8 cellular contexts compared by ENCODE assay signal in the genomic region with DNA sequence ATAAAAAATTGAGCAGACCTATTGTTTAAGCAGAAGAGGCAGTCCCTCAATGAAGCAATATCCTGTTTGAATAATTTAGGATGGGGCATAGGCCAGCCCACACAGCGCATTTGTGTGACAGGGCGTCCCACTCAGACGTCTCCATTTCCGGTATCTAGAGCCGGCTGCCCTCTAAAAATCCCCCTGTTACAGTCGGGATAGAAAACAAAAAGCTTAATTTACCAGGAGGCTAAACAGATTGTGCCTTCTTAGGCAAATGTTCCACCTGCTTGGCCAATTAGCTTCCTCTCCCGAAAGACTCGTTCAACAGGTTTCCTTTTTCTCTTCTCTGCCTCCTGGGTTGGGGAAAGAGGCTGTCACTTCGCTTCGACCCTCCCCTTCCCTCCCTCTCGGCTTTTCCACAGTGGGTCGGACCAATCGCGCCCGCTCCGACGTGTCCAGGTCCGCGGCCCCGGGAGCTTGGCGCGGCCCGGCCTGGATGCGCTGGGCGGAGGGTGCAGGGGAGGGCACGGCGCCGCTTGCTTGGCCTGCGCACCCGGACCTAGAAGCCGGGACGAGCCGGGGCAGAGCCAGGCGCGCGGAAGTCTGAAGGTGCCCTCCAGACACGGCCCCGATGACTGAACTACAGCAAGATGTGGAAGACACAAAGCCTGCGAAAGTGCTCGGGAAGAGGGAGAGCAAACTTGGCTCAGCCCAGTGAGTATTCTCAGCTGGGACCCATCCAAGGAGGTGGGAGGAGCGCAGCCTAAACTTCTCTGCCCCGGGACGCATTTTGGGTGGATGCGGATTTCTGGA. TPM values are rescaled to one million over a fixed set of nuclear protein-coding genes. Genes with fewer than 3 reads are reported as not detected.
DNase-seq lines count a peak whose midpoint lies in the region; ATAC-seq lines count a peak whose summit lies in the region.

Gene GRAMD2B (plus strand): TSS at position 416 of the 795 bp plus-strand sequence. CDS start 198 bp downstream, at position 614.

- peak; percentile 96 for ATAC-seq in aorta (ENCODE audit: low FRiP score)

- peak within 1 kb of the TSS; percentile 83 to 97 for H3K27ac ChIP-seq in aorta (ENCODE audit: low read depth in 1 of 2, low read length in 2 of 2)

- no peaks in the 10 kb centered on the region for H3K27me3 ChIP-seq in aorta (ENCODE audit: control insufficient read depth in 1 of 2, insufficient read depth in 2 of 2, low read length in 1 of 2)

- no peaks in the 10 kb centered on the region for H3K36me3 ChIP-seq in aorta (ENCODE audit: control insufficient read depth in 1 of 2, insufficient read depth in 2 of 2, low read length in 1 of 2)

- DNase-seq in EL (peak; percentile 94), GOT3 (lab: John Stamatoyannopoulos, UW) (peak; percentile 57), M059J (ENCODE audit: low read depth) (peak; percentile 92), T-helper 9 cell (peak; percentile 40), astrocyte of the hippocampus (ENCODE audit: low read depth, low spot score) (peak; percentile 95), hippocampal formation (lab: John Stamatoyannopoulos, UW) (peak; percentile 78 to 90), renal cortical epithelial cell (ENCODE audit: low read depth) (peak; percentile 85), aorta (peak; percentile 92 to 95)

- H3K4me1 ChIP-seq in aorta (ENCODE audit: control insufficient read depth in 1 of 2, insufficient read depth in 2 of 2, low read length in 2 of 2) = peaks cover 3 to 4% of the 10 kb centered on the region in 2 donors

- peak within 1 kb of the TSS; percentile 99 for H3K4me3 ChIP-seq in aorta (ENCODE audit: low read length in 2 of 2)

- no peaks in the 10 kb centered on the region for H3K9me3 ChIP-seq in aorta (ENCODE audit: control insufficient read depth, low read length)

- intact Hi-C loops in aorta (cut with DNase I) = loop anchor here (5.0 to 10.0 kb wide), 5 partner anchors 36 to 74 kb away; no protein-coding TSS in a partner anchor

- 1% methylated on average over 44 of the region's 44 CpGs for WGBS in aorta, 2 donors

RNA-seq across cellular contexts. Expression of gene GRAMD2B, which starts in this region (rescaled TPM):
- total RNA-seq in M059J (2014; rRNA removed; shearing (Covaris generic)) = 26.7 and 27.9 TPM in 2 replicates
- total RNA-seq in renal cortical epithelial cell = 66.9 and 86.0 TPM in 2 replicates
- total RNA-seq in aorta = 10 to 100 TPM; 30.6 to 44.7 TPM
- 10 to 100 TPM; 22.5 to 34.6 TPM for polyA plus RNA-seq in aorta

Comparison
In these comparisons a context has a peak if more than half of its experiments do, and no peak if none do; other contexts are left out.
1. Peak in every context shown above with its lines: DNase-seq, ATAC-seq, H3K4me3 ChIP-seq and H3K27ac ChIP-seq.
2. DNase-seq: peak in every context shown above with its lines; median percentile 95 in astrocyte of the hippocampus; 94 in EL; 94 in aorta; 92 in M059J; 85 in renal cortical epithelial cell; 84 in hippocampal formation; 57 in GOT3; 40 in T-helper 9 cell.